ENCODE assay signal across 8 cellular contexts in genomic region chr17:59839646-59840328, GRCh38. TPM values are rescaled to one million over a fixed set of nuclear protein-coding genes. Genes with fewer than 3 reads are reported as not detected.
DNase-seq lines count a peak whose midpoint lies in the region; ATAC-seq and TF ChIP-seq lines count a peak whose summit lies in the region.

No MANE protein-coding gene starts in this region.

- ATAC-seq in GM21390 (IDR thresholded peaks at IDR 0.05; ENCODE audit: unreplicated experiment) (no peak), GM21423 (IDR thresholded peaks at IDR 0.05; ENCODE audit: unreplicated experiment) (no peak), HG02798 (IDR thresholded peaks at IDR 0.05; ENCODE audit: poor library complexity, unreplicated experiment) (no peak)

- peak overlapping the region; percentile 96 for H3K4me3 Mint-ChIP-seq in progenitor cell of endocrine pancreas (ENCODE audit: low read depth)

- TF ChIP-seq CTCF in GM12875 (IDR thresholded peaks at IDR 0.05; ENCODE audit: borderline replicate concordance, insufficient read depth, low read depth, low read length) (no peak), epithelial cell of proximal tubule (conservative IDR thresholded peaks at IDR 0.05; ENCODE audit: low read depth, low read length) (no peak), progenitor cell of endocrine pancreas (IDR thresholded peaks at IDR 0.05; ENCODE audit: unreplicated experiment) (no peak)

- H3K27me3 Mint-ChIP-seq in progenitor cell of endocrine pancreas: no peaks in the 10 kb centered on the region

- H3K4me3 ChIP-seq in GM12875 (ENCODE audit: low read depth, low read length) (peak overlapping the region; percentile 61), epithelial cell of proximal tubule (ENCODE audit: low read depth, low read length) (peak overlapping the region; percentile 77)

- peaks cover 38% of the 10 kb centered on the region for H3K36me3 Mint-ChIP-seq in progenitor cell of endocrine pancreas (ENCODE audit: insufficient read depth)

- peak overlapping the region; percentile 100 for H3K27ac Mint-ChIP-seq in progenitor cell of endocrine pancreas

- no peaks in the 10 kb centered on the region for H3K9me3 Mint-ChIP-seq in progenitor cell of endocrine pancreas (ENCODE audit: low read depth)

- DNase-seq in RPMI7951 (ENCODE audit: low read depth): peak; percentile 45
- no peak for DNase-seq in epithelial cell of proximal tubule (ENCODE audit: low read depth)
- no peak for DNase-seq in progenitor cell of endocrine pancreas (ENCODE audit: low spot score, unreplicated experiment)
- DNase-seq in A172 (ENCODE audit: low spot score): no peak

- H3K4me1 Mint-ChIP-seq in progenitor cell of endocrine pancreas (ENCODE audit: low read depth): peaks cover 33% of the 10 kb centered on the region

RNA-seq across cellular contexts. Expression of gene TUBD1, which starts 53.0 kb away (rescaled TPM):
- 9.7 and 10.8 TPM in 2 replicates for total RNA-seq in RPMI7951 (2014; rRNA removed; shearing (Covaris generic))
- 3.4 and 9.5 TPM in 2 replicates for total RNA-seq in epithelial cell of proximal tubule
- 31.7 and 31.8 TPM in 2 replicates for total RNA-seq in progenitor cell of endocrine pancreas
- total RNA-seq in A172 (2014; rRNA removed; shearing (Covaris generic)): 9.9 and 19.2 TPM in 2 replicates

RNA-seq across cellular contexts. Expression of gene RPS6KB1, which starts 53.1 kb away (rescaled TPM):
- total RNA-seq in RPMI7951 (2014; rRNA removed; shearing (Covaris generic)): 12.4 and 17.4 TPM in 2 replicates
- total RNA-seq in epithelial cell of proximal tubule (25.0 and 26.3 TPM in 2 replicates), progenitor cell of endocrine pancreas (48.9 and 53.8 TPM in 2 replicates)
- total RNA-seq in A172 (2014; rRNA removed; shearing (Covaris generic)): 29.1 and 32.7 TPM in 2 replicates
